8 cellular contexts compared by ENCODE assay signal in genomic region chr3:17749281-17749680, GRCh38. TPM values are rescaled to one million over a fixed set of nuclear protein-coding genes. Genes with fewer than 3 reads are reported as not detected.
DNase-seq lines count a peak whose midpoint lies in the region; ATAC-seq lines count a peak whose summit lies in the region.

No MANE protein-coding gene starts in this region.

- H3K4me1 Mint-ChIP-seq in activated T-cell treated with anti-CD3 and anti-CD28 coated beads, Interleukin-2, amount 50 U/mL, for 4 hours (ENCODE audit: low read depth) = peaks cover 16% of the 10 kb centered on the region
- peaks cover 38% of the 10 kb centered on the region for H3K4me1 Mint-ChIP-seq in stimulated activated memory B cell treated with anti-CD40 and anti-IgM and Interleukin-4, amounts not matched to agents 10 μg/mL and 1 μg/mL and 100 μg/mL, for 72 hours

- ATAC-seq in activated T-cell treated with anti-CD3 and anti-CD28 coated beads, Interleukin-2, amount 50 U/mL, for 4 hours = peak; percentile 51 to 78
- ATAC-seq in HG02981 (IDR thresholded peaks at IDR 0.05; ENCODE audit: unreplicated experiment) = peak; percentile 44
- ATAC-seq in stimulated activated memory B cell treated with anti-CD40 and anti-IgM and Interleukin-4, amounts not matched to agents 10 μg/mL and 1 μg/mL and 100 μg/mL, for 72 hours = peak; percentile 45
- no peak for ATAC-seq in left ventricle myocardium superior

- H3K36me3 Mint-ChIP-seq in activated T-cell treated with anti-CD3 and anti-CD28 coated beads, Interleukin-2, amount 50 U/mL, for 4 hours (ENCODE audit: insufficient read depth) = no peaks in the 10 kb centered on the region
- no peaks in the 10 kb centered on the region for H3K36me3 Mint-ChIP-seq in stimulated activated memory B cell treated with anti-CD40 and anti-IgM and Interleukin-4, amounts not matched to agents 10 μg/mL and 1 μg/mL and 100 μg/mL, for 72 hours

- peak overlapping the region; percentile 72 for H3K4me3 Mint-ChIP-seq in activated T-cell treated with anti-CD3 and anti-CD28 coated beads, Interleukin-2, amount 50 U/mL, for 4 hours
- peak overlapping the region; percentile 74 for H3K4me3 Mint-ChIP-seq in stimulated activated memory B cell treated with anti-CD40 and anti-IgM and Interleukin-4, amounts not matched to agents 10 μg/mL and 1 μg/mL and 100 μg/mL, for 72 hours

- intact Hi-C loops in left ventricle myocardium superior (cut with micrococcal nuclease) = no loop called here

- H3K27ac Mint-ChIP-seq in stimulated activated memory B cell treated with anti-CD40 and anti-IgM and Interleukin-4, amounts not matched to agents 10 μg/mL and 1 μg/mL and 100 μg/mL, for 72 hours = peak overlapping the region; percentile 86

- no peaks in the 10 kb centered on the region for H3K9me3 Mint-ChIP-seq in activated T-cell treated with anti-CD3 and anti-CD28 coated beads, Interleukin-2, amount 50 U/mL, for 4 hours
- H3K9me3 Mint-ChIP-seq in stimulated activated memory B cell treated with anti-CD40 and anti-IgM and Interleukin-4, amounts not matched to agents 10 μg/mL and 1 μg/mL and 100 μg/mL, for 72 hours = no peaks in the 10 kb centered on the region

- DNase-seq in activated T-cell treated with anti-CD3 and anti-CD28 coated beads, Interleukin-2, amount 50 U/mL, for 4 hours = no peak
- DNase-seq in activated T-cell treated with anti-CD3 and anti-CD28 coated beads for 4 hours = no peak
- DNase-seq in activated CD4-positive, alpha-beta T cell treated with anti-CD3 and anti-CD28 coated beads, Interleukin-2, amount 50 U/mL, for 48 hours = peak; percentile 13 to 27
- DNase-seq in RPMI8226 = no peak
- DNase-seq in left ventricle myocardium superior = no peak
- no peak for DNase-seq in stimulated activated naive CD4-positive, alpha-beta T cell treated with Interleukin-2 at 50 U/mL for 16 hours (lab: John Stamatoyannopoulos, UW)

- H3K27me3 Mint-ChIP-seq in activated T-cell treated with anti-CD3 and anti-CD28 coated beads, Interleukin-2, amount 50 U/mL, for 4 hours (ENCODE audit: low read depth) = no peaks in the 10 kb centered on the region
- H3K27me3 Mint-ChIP-seq in stimulated activated memory B cell treated with anti-CD40 and anti-IgM and Interleukin-4, amounts not matched to agents 10 μg/mL and 1 μg/mL and 100 μg/mL, for 72 hours = no peaks in the 10 kb centered on the region

RNA-seq across cellular contexts. Expression of gene TBC1D5, which starts 6.8 kb away (rescaled TPM):
- total RNA-seq in activated T-cell treated with anti-CD3 and anti-CD28 coated beads, Interleukin-2, amount 50 U/mL, for 4 hours = 10 to 100 TPM; 22.4 to 25.3 (median 25.2) TPM
- 27.1 TPM for total RNA-seq in left ventricle myocardium superior

Comparison
In these comparisons a context has a peak if more than half of its experiments do, and no peak if none do; other contexts are left out.
1. DNase-seq: peak in activated CD4-positive, alpha-beta T cell treated with anti-CD3 and anti-CD28 coated beads, Interleukin-2, amount 50 U/mL, for 48 hours (2 of 2); none in activated T-cell treated with anti-CD3 and anti-CD28 coated beads, Interleukin-2, amount 50 U/mL, for 4 hours (single experiment), activated T-cell treated with anti-CD3 and anti-CD28 coated beads for 4 hours (single experiment), RPMI8226 (single experiment), left ventricle myocardium superior (single experiment) and stimulated activated naive CD4-positive, alpha-beta T cell treated with Interleukin-2 at 50 U/mL for 16 hours (single experiment).